In genomic region chr2:177518754-177519153, GRCh38 we compare ENCODE assay signal across 18 cellular contexts.
DNase-seq lines count a peak whose midpoint lies in the region; ATAC-seq and TF ChIP-seq lines count a peak whose summit lies in the region.
"Had no signal": no experiment of that assay in that cellular context is flagged by ENCODE, and none has a peak within 500 bp of the region (broad histone marks: within the 10 kb centered on the region; RNA-seq: fewer than 3 reads in every experiment).

No MANE protein-coding gene starts in this region.

- CTCF ChIA-PET in CD8-positive, alpha-beta T cell (lab: Charles Lee) = interaction anchor here (1.3 kb wide), 1 partner anchor 29 kb away, joined by 3 read pairs; no protein-coding TSS in a partner anchor

- H3K27ac Mint-ChIP-seq in CD8-positive, alpha-beta T cell = peak overlapping the region; percentile 2
- H3K27ac Mint-ChIP-seq in GM23338 = peak overlapping the region; percentile 6; the same call in 1 of the 2 replicates
- H3K27ac Mint-ChIP-seq: B cell; CD4-positive, CD25-positive, alpha-beta regulatory T cell had no signal

- H3F3A ChIP-seq in GM23338 (replicated peaks; ENCODE audit: low read depth) = no peaks in the 10 kb centered on the region

- H3K9me2 ChIP-seq in GM23338 (ENCODE audit: insufficient read depth) (no peaks in the 10 kb centered on the region), hepatocyte (replicated peaks; ENCODE audit: insufficient read depth) (no peaks in the 10 kb centered on the region)

- H3K36me3 ChIP-seq in CD8-positive, alpha-beta T cell (ENCODE audit: insufficient read depth, low read length) = peaks cover 19% of the 10 kb centered on the region
- H3K36me3 ChIP-seq in GM23338 (ENCODE audit: insufficient read depth) (no peaks in the 10 kb centered on the region), hepatocyte (replicated peaks; ENCODE audit: insufficient read depth, low read depth) (no peaks in the 10 kb centered on the region)

- H3K9me3 Mint-ChIP-seq in CD8-positive, alpha-beta T cell = no peaks in the 10 kb centered on the region
- H3K9me3 Mint-ChIP-seq in GM23338 = no peaks in the 10 kb centered on the region
- H3K9me3 Mint-ChIP-seq: CD8-positive, alpha-beta memory T cell had no signal

- no peak for DNase-seq in CD8-positive, alpha-beta T cell
- DNase-seq in GM23338 (ENCODE audit: low spot score) (no peak), hepatocyte (ENCODE audit: low spot score) (no peak), NCI-H2227 (lab: John Stamatoyannopoulos, UW; ENCODE audit: unreplicated experiment) (no peak)
- DNase-seq: 8988T; CD4-positive, CD25-positive, alpha-beta regulatory T cell; CD8-positive, alpha-beta memory T cell; DMS53; DMS79 treated with DMSO at 0.1 percent for 48 hours; GF-D8; GOT3; H7; HCEC 1CT had no signal

- H4K20me1 ChIP-seq in GM23338 (replicated peaks; ENCODE audit: insufficient read depth) (no peaks in the 10 kb centered on the region), hepatocyte (ENCODE audit: insufficient read depth, poor library complexity, severe bottlenecking) (no peaks in the 10 kb centered on the region)
- H4K20me1 ChIP-seq: BLaER1 had no signal

- ATAC-seq in CD8-positive, alpha-beta T cell = no peak
- no peak for ATAC-seq in GM23338
- ATAC-seq in HG02973 (IDR thresholded peaks at IDR 0.05; ENCODE audit: unreplicated experiment) = no peak
- no peak for ATAC-seq in HG03457 (IDR thresholded peaks at IDR 0.05; ENCODE audit: unreplicated experiment)

- H2AFZ ChIP-seq in GM23338 (no peak overlapping the region), hepatocyte (no peak overlapping the region)

- TF ChIP-seq CTCF in CD8-positive, alpha-beta T cell (IDR thresholded peaks at IDR 0.05) = no peak
- TF ChIP-seq CTCF in GM23338 (conservative IDR thresholded peaks at IDR 0.05; ENCODE audit: low read depth in 2 of 2) = no peak
- no peak for TF ChIP-seq CTCF in hepatocyte (IDR thresholded peaks at IDR 0.05; ENCODE audit: poor library complexity)

- 95% methylated on average over 2 of the region's 2 CpGs for WGBS in hepatocyte (ENCODE audit: low lambda C conversion rate, missing lambda C conversion rate)

- no peak overlapping the region for H3K4me3 Mint-ChIP-seq in CD8-positive, alpha-beta T cell
- H3K4me3 Mint-ChIP-seq in GM23338 = no peak overlapping the region
- H3K4me3 Mint-ChIP-seq: B cell; CD4-positive, CD25-positive, alpha-beta regulatory T cell had no signal

- POLR2A ChIA-PET in CD8-positive, alpha-beta T cell (lab: Charles Lee) = interaction anchor here (0.6 kb wide), 1 partner anchor 275 kb away, joined by 3 read pairs; no protein-coding TSS in a partner anchor

- no peaks in the 10 kb centered on the region for H3K27me3 Mint-ChIP-seq in CD8-positive, alpha-beta T cell (ENCODE audit: low read depth)
- H3K27me3 Mint-ChIP-seq in GM23338 (ENCODE audit: insufficient read depth, low read depth, poor library complexity) = no peaks in the 10 kb centered on the region
- H3K27me3 Mint-ChIP-seq: B cell; CD4-positive, CD25-positive, alpha-beta regulatory T cell; CD8-positive, alpha-beta memory T cell had no signal

- H3K9me3 ChIP-seq in CD8-positive, alpha-beta T cell (ENCODE audit: low read length) = no peaks in the 10 kb centered on the region
- H3K9me3 ChIP-seq in hepatocyte (ENCODE audit: low read depth) = no peaks in the 10 kb centered on the region
- H3K9me3 ChIP-seq: BLaER1 had no signal

- intact Hi-C loops in CD8-positive, alpha-beta T cell (cut with DNase I, micrococcal nuclease) = no loop called here

- H3K27me3 ChIP-seq in CD8-positive, alpha-beta T cell (ENCODE audit: insufficient read depth, low read length) = no peaks in the 10 kb centered on the region
- H3K27me3 ChIP-seq in GM23338 (ENCODE audit: insufficient read depth) (no peaks in the 10 kb centered on the region), hepatocyte (no peaks in the 10 kb centered on the region)
- H3K27me3 ChIP-seq: BLaER1 had no signal

- H3K4me2 ChIP-seq in GM23338 (no peak overlapping the region), hepatocyte (no peak overlapping the region)
- H3K4me2 ChIP-seq: BLaER1 had no signal

- no peak overlapping the region for H3K4me3 ChIP-seq in CD8-positive, alpha-beta T cell (ENCODE audit: low read depth, low read length)
- H3K4me3 ChIP-seq in GM23338 (no peak overlapping the region), hepatocyte (no peak overlapping the region)
- H3K4me3 ChIP-seq: BLaER1 had no signal

- peaks cover 57% of the 10 kb centered on the region for H3K36me3 Mint-ChIP-seq in CD8-positive, alpha-beta T cell
- 0 out of 3 replicates have a peak, but pooled peaks cover under 1% of the 10 kb centered on the region for H3K36me3 Mint-ChIP-seq in GM23338 (ENCODE audit: low read depth)

- H3K79me2 ChIP-seq in GM23338 (replicated peaks; ENCODE audit: insufficient read depth) (no peaks in the 10 kb centered on the region), hepatocyte (no peaks in the 10 kb centered on the region)

- H3K27ac ChIP-seq in CD8-positive, alpha-beta T cell (ENCODE audit: low read depth, low read length) = no peak overlapping the region
- H3K27ac ChIP-seq in GM23338 (ENCODE audit: low read depth) (no peak overlapping the region), hepatocyte (peak overlapping the region; percentile 55)
- H3K27ac ChIP-seq: BLaER1, C4-2B had no signal

- H3K4me1 ChIP-seq in CD8-positive, alpha-beta T cell (ENCODE audit: insufficient read depth, low read length) = no peaks in the 10 kb centered on the region
- H3K4me1 ChIP-seq in GM23338 (ENCODE audit: insufficient read depth) (peaks cover 41% of the 10 kb centered on the region), hepatocyte (ENCODE audit: insufficient read depth) (peaks cover 15% of the 10 kb centered on the region)
- H3K4me1 ChIP-seq: BLaER1 had no signal

- H3K4me1 Mint-ChIP-seq in CD8-positive, alpha-beta T cell (ENCODE audit: low read depth) = no peaks in the 10 kb centered on the region
- H3K4me1 Mint-ChIP-seq in GM23338 = peaks cover 36% of the 10 kb centered on the region
- H3K4me1 Mint-ChIP-seq: B cell had no signal

TF ChIP-seq in GM23338, 12 proteins besides CTCF, POLR2A, EP300 and RAD21:
- no peak for TF ChIP-seq EZH2 (IDR thresholded peaks at IDR 0.05; ENCODE audit: low read depth, unreplicated experiment)
- no peak for TF ChIP-seq REST (IDR thresholded peaks at IDR 0.05; ENCODE audit: unreplicated experiment)
